Comparison of ENCODE assay signal across 20 cellular contexts in the genomic region with DNA sequence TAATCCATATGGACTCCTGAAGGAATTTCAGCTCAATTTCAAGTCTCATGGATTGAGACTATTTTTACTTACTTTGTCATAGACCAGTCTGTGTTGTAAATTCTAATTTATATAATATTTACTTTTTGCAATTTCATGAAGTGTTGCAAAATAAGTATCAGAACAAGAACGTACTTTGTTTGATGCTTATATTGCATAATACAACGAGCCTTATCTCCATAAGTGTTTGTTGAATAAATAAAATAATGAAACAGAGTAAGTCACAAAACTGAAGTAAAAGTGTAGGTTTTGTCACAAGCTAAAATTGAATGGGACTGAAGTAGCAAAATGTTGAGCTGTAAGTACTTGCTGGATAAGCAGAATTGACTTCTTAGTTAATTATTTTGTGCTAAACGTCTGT. TPM values are rescaled to one million over a fixed set of nuclear protein-coding genes. Genes with fewer than 3 reads are reported as not detected.
DNase-seq lines count a peak whose midpoint lies in the region; ATAC-seq and TF ChIP-seq lines count a peak whose summit lies in the region.
"Had no signal": no experiment of that assay in that cellular context is flagged by ENCODE, and none has a peak within 500 bp of the region (broad histone marks: within the 10 kb centered on the region; RNA-seq: fewer than 3 reads in every experiment).

No MANE protein-coding gene starts in this region.

- H3K4me1 ChIP-seq in HEK293 (ENCODE audit: control insufficient read depth, insufficient read depth, low read length) = peaks cover 20% of the 10 kb centered on the region

- peaks cover 7% of the 10 kb centered on the region for H3K27me3 Mint-ChIP-seq in WTC11 (ENCODE audit: low read depth)

- no peak overlapping the region for H3K27ac ChIP-seq in HEK293 (ENCODE audit: extremely low read depth, low read depth, low read length)
- no peak overlapping the region for H3K27ac ChIP-seq in coronary artery
- H3K27ac ChIP-seq: BLaER1 treated with 17β-estradiol and CSF1 and Interleukin-3, amounts not matched to agents 10 nM and 100 nM; GM23248; HL-60 had no signal

- H3K27ac Mint-ChIP-seq in WTC11 = no peak overlapping the region
- H3K27ac Mint-ChIP-seq: B cell; CD8-positive, alpha-beta T cell had no signal

- no peaks in the 10 kb centered on the region for H3K9me3 Mint-ChIP-seq in WTC11
- H3K9me3 Mint-ChIP-seq: CD8-positive, alpha-beta T cell had no signal

- no peak for DNase-seq in WTC11 (ENCODE audit: low spot score)
- DNase-seq in iris pigment epithelial cell (ENCODE audit: low read depth) = peak; percentile 21
- DNase-seq in epidermal melanocyte (ENCODE audit: insufficient read length, low spot score) = no peak
- DNase-seq in coronary artery (ENCODE audit: low spot score) = no peak
- no peak for DNase-seq in NCI-H2029 (lab: John Stamatoyannopoulos, UW)
- DNase-seq: 8988T; CD8-positive, alpha-beta T cell; COR-L47; DMS 273 treated with DMSO at 0.1 percent for 48 hours; DMS53; DND-41; EL; GM23248 had no signal

- H3K4me3 Mint-ChIP-seq in WTC11 = no peak overlapping the region
- H3K4me3 Mint-ChIP-seq: B cell; CD8-positive, alpha-beta T cell had no signal

- no peaks in the 10 kb centered on the region for H3K9me3 ChIP-seq in HEK293 (ENCODE audit: control insufficient read depth, insufficient read depth, low read depth, low read length)
- H3K9me3 ChIP-seq: BLaER1 treated with 17β-estradiol and CSF1 and Interleukin-3, amounts not matched to agents 10 nM and 100 nM; HAP-1 had no signal

- no peaks in the 10 kb centered on the region for H3K36me3 Mint-ChIP-seq in WTC11
- H3K36me3 Mint-ChIP-seq: CD8-positive, alpha-beta T cell had no signal

- CTCF ChIA-PET in HEK293 (lab: Yijun Ruan, JAX) (interaction anchor here (1.0 to 1.2 kb wide), 3 partner anchors 21 to 250 kb away, joined by 3 to 7 read pairs (median 5); no protein-coding TSS in a partner anchor), WTC11 (lab: Charles Lee) (interaction anchor here (1.3 kb wide), 1 partner anchor 118 kb away, joined by 3 read pairs; no protein-coding TSS in a partner anchor)

- ATAC-seq in WTC11 (no peak), GM19397 (IDR thresholded peaks at IDR 0.05; ENCODE audit: unreplicated experiment) (no peak)
- ATAC-seq: CD8-positive, alpha-beta T cell; GM12878 had no signal

- no peaks in the 10 kb centered on the region for H3K36me3 ChIP-seq in HEK293 (ENCODE audit: control insufficient read depth in 2 of 2, insufficient read depth in 1 of 2, low read length in 2 of 2)
- H3K36me3 ChIP-seq: BLaER1 treated with 17β-estradiol and CSF1 and Interleukin-3, amounts not matched to agents 10 nM and 100 nM; HAP-1 had no signal

- no peak overlapping the region for H3K4me3 ChIP-seq in HEK293 (ENCODE audit: low read depth, low read length)
- H3K4me3 ChIP-seq in coronary artery = no peak overlapping the region
- H3K4me3 ChIP-seq: BLaER1 treated with 17β-estradiol and CSF1 and Interleukin-3, amounts not matched to agents 10 nM and 100 nM; GM12878; GM23248; HAP-1 had no signal

- H3K4me1 Mint-ChIP-seq in WTC11 = peaks cover 19% of the 10 kb centered on the region

- POLR2A ChIA-PET in HEK293 (lab: Yijun Ruan, JAX) (no interaction called here), WTC11 (lab: Charles Lee) (no interaction called here)

- no peak for TF ChIP-seq CTCF in HEK293 (tag by site-specific recombination; IDR thresholded peaks at IDR 0.05)
- no peak for TF ChIP-seq CTCF in WTC11 (IDR thresholded peaks at IDR 0.05)
- no peak for TF ChIP-seq CTCF in coronary artery (IDR thresholded peaks at IDR 0.05)

TF ChIP-seq in HEK293, 187 proteins besides CTCF, POLR2A, EP300 and RAD21:
- TF ChIP-seq PRDM6 (tag by site-specific recombination; IDR thresholded peaks at IDR 0.05) (peak; percentile 57; the same call in 1 of the 2 replicates), ZFP3 (tag by site-specific recombination; IDR thresholded peaks at IDR 0.05; ENCODE audit: low read depth) (no peak)

TF ChIP-seq in WTC11, 78 proteins besides CTCF, POLR2A, EP300 and RAD21:
- TF ChIP-seq GABPB1 (CRISPR knock-in tag; IDR thresholded peaks at IDR 0.05) (peak; percentile 65; the same call in 1 of the 2 replicates), ATF2 (CRISPR knock-in tag; IDR thresholded peaks at IDR 0.05; ENCODE audit: borderline replicate concordance, low read depth) (no peak)

RNA-seq across cellular contexts. Expression of gene LIFR, which starts 3.0 kb away (rescaled TPM):
- total RNA-seq in WTC11 (2021) = 12.9 to 14.4 TPM (median 13.7 TPM) in 3 replicates
- total RNA-seq: B cell; CD8-positive, alpha-beta T cell had no signal
